ENCODE assay signal across 8 cellular contexts in the genomic region with DNA sequence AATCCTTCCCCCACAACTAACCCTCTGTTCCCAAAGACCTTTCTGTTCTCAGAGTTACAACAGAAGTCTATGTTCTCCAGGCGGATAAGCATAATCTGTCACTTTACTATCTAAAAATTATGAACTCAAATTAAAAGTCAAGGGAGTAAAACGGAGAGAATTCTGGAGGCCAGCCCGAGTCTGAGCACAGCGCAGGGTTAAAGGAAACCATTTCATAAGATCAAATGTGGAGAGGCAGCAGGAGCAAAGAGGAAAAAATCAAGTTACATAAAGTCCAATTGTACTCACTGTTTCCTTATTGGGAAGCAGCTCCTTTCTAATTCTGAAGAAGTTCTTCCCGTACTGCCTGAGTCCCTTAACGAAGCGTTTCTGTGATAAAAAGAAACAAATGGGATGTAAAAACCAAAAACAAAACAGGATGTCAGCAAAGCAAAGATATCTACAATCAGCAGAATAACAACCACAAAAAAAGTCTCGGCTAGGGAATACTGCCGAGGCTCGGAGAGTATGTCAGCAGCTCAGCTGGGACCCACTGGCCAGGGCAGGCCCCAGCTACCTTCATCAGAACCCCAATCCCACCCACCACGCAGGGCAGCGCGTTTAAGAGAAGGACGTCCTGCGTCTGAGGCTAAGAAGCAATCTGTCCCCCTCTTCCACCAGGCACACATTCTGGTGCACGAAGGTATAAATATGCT.
DNase-seq lines count a peak whose midpoint lies in the region; ATAC-seq lines count a peak whose summit lies in the region.

No MANE protein-coding gene starts in this region.

- ATAC-seq in left ventricle myocardium superior (peak; percentile 12), HG03135 (IDR thresholded peaks at IDR 0.05; ENCODE audit: unreplicated experiment) (no peak)

- peak; percentile 22 for DNase-seq in HT1080 (ENCODE audit: low read depth)
- DNase-seq in activated T-cell treated with anti-CD3 and anti-CD28 coated beads, Interleukin-2, amount 50 U/mL, for 48 hours, result peak; percentile 41 to 42
- DNase-seq in left ventricle myocardium superior, result peak; percentile 65
- no peak for DNase-seq in activated CD8-positive, alpha-beta memory T cell treated with anti-CD3 and anti-CD28 coated beads for 24 hours
- DNase-seq in NOMO-1 (lab: John Stamatoyannopoulos, UW; ENCODE audit: unreplicated experiment in 2 of 2), result no peak
- DNase-seq in Ammon's horn (ENCODE audit: low spot score), result no peak

- peak overlapping the region; percentile 64 to 97 (median 82) for H3K4me3 ChIP-seq in skin epidermis

- H3K27ac ChIP-seq in skin epidermis, result peak overlapping the region; percentile 82 to 100 (median 97)

- intact Hi-C loops in left ventricle myocardium superior (cut with micrococcal nuclease), result no loop called here

Comparison
In these comparisons a context has a peak if more than half of its experiments do, and no peak if none do; other contexts are left out.
1. DNase-seq: peak in HT1080 (single experiment), activated T-cell treated with anti-CD3 and anti-CD28 coated beads, Interleukin-2, amount 50 U/mL, for 48 hours (2 of 2) and left ventricle myocardium superior (single experiment); none in activated CD8-positive, alpha-beta memory T cell treated with anti-CD3 and anti-CD28 coated beads for 24 hours (single experiment), NOMO-1 (0 of 2) and Ammon's horn (single experiment).